In genomic region chr1:200454425-200454824, GRCh38 we compare ENCODE assay signal across 21 cellular contexts. TPM values are rescaled to one million over a fixed set of nuclear protein-coding genes. Genes with fewer than 3 reads are reported as not detected.
DNase-seq lines count a peak whose midpoint lies in the region; ATAC-seq, FAIRE-seq and TF ChIP-seq lines count a peak whose summit lies in the region.
"Had no signal": no experiment of that assay in that cellular context is flagged by ENCODE, and none has a peak within 500 bp of the region (broad histone marks: within the 10 kb centered on the region; RNA-seq: fewer than 3 reads in every experiment).

No MANE protein-coding gene starts in this region.

- TF ChIP-seq POLR2A in K562 (conservative IDR thresholded peaks at IDR 0.05) (no peak), esophagus muscularis mucosa (IDR thresholded peaks at IDR 0.05; ENCODE audit: low read depth) (no peak)

- H4K20me1 ChIP-seq in SK-N-SH (ENCODE audit: insufficient read depth), result no peaks in the 10 kb centered on the region
- no peaks in the 10 kb centered on the region for H4K20me1 ChIP-seq in K562 (replicated peaks; ENCODE audit: control insufficient read depth, insufficient read depth, low read length)
- H4K20me1 ChIP-seq in osteoblast (ENCODE audit: insufficient read depth, low read length), result no peaks in the 10 kb centered on the region
- H4K20me1 ChIP-seq: BLaER1 had no signal

- H3K9me1 ChIP-seq in K562 (ENCODE audit: control insufficient read depth, insufficient read depth, low read length), result no peaks in the 10 kb centered on the region

- WGBS in SK-N-SH (ENCODE audit: low lambda C conversion rate), result 79% methylated on average over 5 of the region's 5 CpGs
- 12% methylated on average over 5 of the region's 5 CpGs for WGBS in K562 (ENCODE audit: insufficient coverage, low coverage, missing lambda C conversion rate)
- WGBS in esophagus muscularis mucosa, result 93% methylated on average over 5 of the region's 5 CpGs

- in situ Hi-C loops in K562 (cut with MboI), result no loop called here

- H3K27me3 ChIP-seq in SK-N-SH (ENCODE audit: insufficient read depth) (no peaks in the 10 kb centered on the region), K562 (ENCODE audit: control insufficient read depth in 2 of 2, insufficient read depth in 2 of 2, low read length in 2 of 2) (peaks cover 0 to 5% of the 10 kb centered on the region in 2 experiments; a peak in 4 of 5 replicates), osteoblast (ENCODE audit: insufficient read depth, low read length) (no peaks in the 10 kb centered on the region), esophagus muscularis mucosa (no peaks in the 10 kb centered on the region)
- no peaks in the 10 kb centered on the region for H3K27me3 ChIP-seq in CD8-positive, alpha-beta memory T cell (ENCODE audit: insufficient read depth, low read length, poor library complexity, severe bottlenecking)
- H3K27me3 ChIP-seq: BLaER1 had no signal

- H3K79me2 ChIP-seq in SK-N-SH (ENCODE audit: insufficient read depth), result no peaks in the 10 kb centered on the region
- no peaks in the 10 kb centered on the region for H3K79me2 ChIP-seq in K562 (ENCODE audit: control insufficient read depth, insufficient read depth, low read length)
- no peaks in the 10 kb centered on the region for H3K79me2 ChIP-seq in osteoblast (ENCODE audit: insufficient read depth, low read length)

- DNase-seq in SK-N-SH, result peak; percentile 21
- DNase-seq in SK-N-DZ (ENCODE audit: low spot score), result peak; percentile 53
- DNase-seq in K562 (ENCODE audit: extremely low read depth in 1 of 4, low spot score in 3 of 4), result peak in 1 of 4 experiments; percentile 23
- DNase-seq in osteoblast (ENCODE audit: insufficient read length, low spot score, missing footprints), result no peak
- no peak for DNase-seq in CD8-positive, alpha-beta memory T cell
- DNase-seq in esophagus muscularis mucosa (ENCODE audit: extremely low spot score), result no peak
- DNase-seq: CD4-positive, CD25-positive, alpha-beta regulatory T cell; DMS153; DMS79 treated with DMSO at 0.1 percent for 48 hours; EL; GM23248; H9 had no signal

- H3K4me2 ChIP-seq in SK-N-SH (no peak overlapping the region), K562 (ENCODE audit: insufficient read depth, low read length) (no peak overlapping the region), osteoblast (ENCODE audit: insufficient read depth, low read length) (no peak overlapping the region)
- H3K4me2 ChIP-seq: BLaER1 had no signal

- no peak overlapping the region for H3K4me3 Mint-ChIP-seq in CD8-positive, alpha-beta memory T cell
- H3K4me3 Mint-ChIP-seq: CD4-positive, CD25-positive, alpha-beta regulatory T cell; H9 had no signal

- H3K36me3 ChIP-seq in SK-N-SH (replicated peaks in 1 of 2; ENCODE audit: control insufficient read depth in 1 of 2, insufficient read depth in 2 of 2, low read length in 1 of 2), result no peaks in the 10 kb centered on the region
- H3K36me3 ChIP-seq in K562 (ENCODE audit: control insufficient read depth, insufficient read depth, low read length), result no peaks in the 10 kb centered on the region
- no peaks in the 10 kb centered on the region for H3K36me3 ChIP-seq in osteoblast (ENCODE audit: insufficient read depth, low read length)
- no peaks in the 10 kb centered on the region for H3K36me3 ChIP-seq in CD8-positive, alpha-beta memory T cell (ENCODE audit: insufficient read depth, low read length)
- no peaks in the 10 kb centered on the region for H3K36me3 ChIP-seq in esophagus muscularis mucosa
- H3K36me3 ChIP-seq: BLaER1 had no signal

- no peak for TF ChIP-seq RAD21 in SK-N-SH (IDR thresholded peaks at IDR 0.05; ENCODE audit: low read length)
- TF ChIP-seq RAD21 in K562 (CRISPR knock-in tag; conservative IDR thresholded peaks at IDR 0.05 in 1 of 2, IDR thresholded peaks at IDR 0.05 in 1 of 2), result no peak

- ATAC-seq in SK-N-SH treated with all-trans-retinoic acid at 6 μM for 48 hours, result no peak
- no peak; the same call in none of the 3 replicates for ATAC-seq in K562
- no peak for ATAC-seq in GM21528 (IDR thresholded peaks at IDR 0.05; ENCODE audit: low FRiP score, unreplicated experiment)
- ATAC-seq: HepG2 had no signal

- no peaks in the 10 kb centered on the region for H3K9me3 ChIP-seq in SK-N-SH
- H3K9me3 ChIP-seq in K562 (replicated peaks; ENCODE audit: control insufficient read depth, insufficient read depth, low read depth, low read length), result no peaks in the 10 kb centered on the region
- H3K9me3 ChIP-seq in osteoblast (ENCODE audit: low read depth, low read length), result no peaks in the 10 kb centered on the region
- no peaks in the 10 kb centered on the region for H3K9me3 ChIP-seq in CD8-positive, alpha-beta memory T cell (ENCODE audit: low read length)
- H3K9me3 ChIP-seq in esophagus muscularis mucosa, result no peaks in the 10 kb centered on the region
- H3K9me3 ChIP-seq: BLaER1 had no signal

- H3K9ac ChIP-seq in SK-N-SH (no peak overlapping the region), K562 (ENCODE audit: insufficient read depth in 1 of 2, low read depth in 2 of 2, low read length in 2 of 2) (no peak overlapping the region; a peak in 1 of 4 replicates)
- H3K9ac ChIP-seq: BLaER1, GM23248 had no signal

- H3K9me3 Mint-ChIP-seq in CD8-positive, alpha-beta memory T cell, result no peaks in the 10 kb centered on the region
- H3K9me3 Mint-ChIP-seq: CD4-positive, CD25-positive, alpha-beta regulatory T cell; H9 had no signal

- POLR2A ChIA-PET in SK-N-SH (lab: Yijun Ruan, JAX) (no interaction called here), K562 (lab: Yijun Ruan, JAX) (interaction anchor here (0.9 kb wide), 1 partner anchor 27 kb away, joined by 6 read pairs; no protein-coding TSS in a partner anchor)
- POLR2A ChIA-PET in CD8-positive, alpha-beta memory T cell (lab: Charles Lee), result no interaction called here

- no peaks in the 10 kb centered on the region for H3K4me1 Mint-ChIP-seq in CD8-positive, alpha-beta memory T cell

- H2AFZ ChIP-seq in SK-N-SH (ENCODE audit: low read depth), result no peak overlapping the region
- H2AFZ ChIP-seq in K562 (ENCODE audit: low read depth, low read length), result no peak overlapping the region
- H2AFZ ChIP-seq in osteoblast (ENCODE audit: low read length), result peak overlapping the region; percentile 0
- H2AFZ ChIP-seq: GM23248 had no signal

- intact Hi-C loops in K562 (cut with micrococcal nuclease), result no loop called here
- intact Hi-C loops in esophagus muscularis mucosa (cut with DNase I), result no loop called here

- no peak overlapping the region for H3K27ac Mint-ChIP-seq in CD8-positive, alpha-beta memory T cell
- H3K27ac Mint-ChIP-seq: CD4-positive, CD25-positive, alpha-beta regulatory T cell had no signal

- BruUV-seq in K562 (replicated peaks; lab: Mats Ljungman, UMichigan), result no TSS peak

- TF ChIP-seq CTCF in SK-N-SH (IDR thresholded peaks at IDR 0.05) (no peak), K562 (IDR thresholded peaks at IDR 0.05 in 2 of 3, conservative IDR thresholded peaks at IDR 0.05 in 1 of 3; ENCODE audit: insufficient read depth in 2 of 3, low read depth in 1 of 3, low read length in 3 of 3) (no peak), osteoblast (IDR thresholded peaks at IDR 0.05; ENCODE audit: extremely low read depth, low read depth, low read length) (no peak), esophagus muscularis mucosa (IDR thresholded peaks at IDR 0.05) (no peak)

- CTCF ChIA-PET in SK-N-SH (lab: Yijun Ruan, JAX) (interaction anchor here (1.1 kb wide), 1 partner anchor 34 kb away, joined by 3 read pairs; no protein-coding TSS in a partner anchor), K562 (lab: Yijun Ruan, JAX; ENCODE audit: low intra/inter-chr PET ratio) (interaction anchor here (0.6 kb wide), 1 partner anchor 81 kb away, joined by 3 read pairs; no protein-coding TSS in a partner anchor)
- CTCF ChIA-PET in CD8-positive, alpha-beta memory T cell (lab: Charles Lee), result no interaction called here

- peaks cover 0 to 4% of the 10 kb centered on the region in 2 experiments; a peak in 1 of 4 replicates for H3K4me1 ChIP-seq in SK-N-SH (ENCODE audit: control insufficient read depth in 1 of 2, insufficient read depth in 2 of 2, low read depth in 1 of 2, low read length in 1 of 2)
- H3K4me1 ChIP-seq in K562 (replicated peaks in 1 of 2; ENCODE audit: control insufficient read depth in 2 of 2, insufficient read depth in 2 of 2, low read length in 2 of 2), result peaks cover 4 to 5% of the 10 kb centered on the region in 2 experiments; a peak in 2 of 5 replicates
- H3K4me1 ChIP-seq in osteoblast (ENCODE audit: insufficient read depth, low read length), result peaks cover 3% of the 10 kb centered on the region
- H3K4me1 ChIP-seq in CD8-positive, alpha-beta memory T cell (ENCODE audit: insufficient read depth, low read length), result no peaks in the 10 kb centered on the region
- no peaks in the 10 kb centered on the region for H3K4me1 ChIP-seq in esophagus muscularis mucosa
- H3K4me1 ChIP-seq: BLaER1 had no signal

- peaks cover 0 to 3% of the 10 kb centered on the region in 2 donors for H3K27me3 Mint-ChIP-seq in CD8-positive, alpha-beta memory T cell
- H3K27me3 Mint-ChIP-seq: CD4-positive, CD25-positive, alpha-beta regulatory T cell had no signal

- FAIRE-seq in K562 (lab: Jason Lieb, UNC), result no peak
- FAIRE-seq: D721Med, G401.6, GM19239, HepG2, HTR-8/SVneo had no signal

- no peaks in the 10 kb centered on the region for H3F3A ChIP-seq in SK-N-SH (replicated peaks; ENCODE audit: insufficient read depth)

- no peaks in the 10 kb centered on the region for H3K36me3 Mint-ChIP-seq in CD8-positive, alpha-beta memory T cell
- H3K36me3 Mint-ChIP-seq: CD4-positive, CD25-positive, alpha-beta regulatory T cell had no signal

- H3K4me3 ChIP-seq in SK-N-SH (ENCODE audit: low read depth in 2 of 2, low read length in 1 of 2) (no peak overlapping the region), K562 (no peak overlapping the region), osteoblast (ENCODE audit: insufficient read depth, low read length) (no peak overlapping the region), esophagus muscularis mucosa (no peak overlapping the region)
- H3K4me3 ChIP-seq in CD8-positive, alpha-beta memory T cell (ENCODE audit: low read length), result no peak overlapping the region
- H3K4me3 ChIP-seq: BLaER1, GM23248 had no signal

- TF ChIP-seq EP300 in SK-N-SH (IDR thresholded peaks at IDR 0.05; ENCODE audit: borderline replicate concordance in 1 of 2, low read depth in 1 of 2, low read length in 1 of 2), result no peak
- no peak for TF ChIP-seq EP300 in K562 (IDR thresholded peaks at IDR 0.05; ENCODE audit: low read length)
- TF ChIP-seq EP300 in esophagus muscularis mucosa (IDR thresholded peaks at IDR 0.05), result no peak

- no peaks in the 10 kb centered on the region for H3K9me2 ChIP-seq in SK-N-SH

- H3K27ac ChIP-seq in SK-N-SH (ENCODE audit: low read depth in 2 of 2, low read length in 1 of 2), result no peak overlapping the region
- no peak overlapping the region for H3K27ac ChIP-seq in K562 (ENCODE audit: extremely low read depth, low read depth, low read length)
- no peak overlapping the region for H3K27ac ChIP-seq in osteoblast (ENCODE audit: low read depth, low read length)
- no peak overlapping the region for H3K27ac ChIP-seq in CD8-positive, alpha-beta memory T cell (ENCODE audit: low read depth, low read length)
- no peak overlapping the region for H3K27ac ChIP-seq in esophagus muscularis mucosa (replicated peaks in 1 of 4)
- H3K27ac ChIP-seq: 22Rv1, BLaER1, GM23248 had no signal

RNA-seq across cellular contexts. Expression of gene ZNF281, which starts 44.6 kb away (rescaled TPM):
- polyA plus RNA-seq in SK-N-SH (2012; rRNA removed) (3.0 and 3.8 TPM in 2 replicates), K562 (2011; rRNA removed) (11.5 and 13.4 TPM in 2 replicates), K562 (2014; fragmentation: Illumina TruSeq; extraction: Trizol) (18.3 and 20.2 TPM in 2 replicates), K562 (2014; fragmentation: Nextera tagmentation; extraction: Ambion mirVana) (10 to 100 TPM in 1 of 2 experiments, 1 to 10 TPM in 1; 9.6 to 12.8 TPM), K562 (2014; rRNA removed) (11.3 and 12.0 TPM in 2 replicates)
- 3.8 and 4.3 TPM in 2 replicates for polyA plus RNA-seq in SK-N-SH (2012; cell fraction: cytosol; rRNA removed)
- polyA plus RNA-seq in SK-N-SH (2012; cell fraction: nucleus; rRNA removed), result 2.4 and 5.1 TPM in 2 replicates
- polyA plus RNA-seq in SK-N-DZ (2014; cell fraction: cytosol; rRNA removed), result 14.8 and 15.3 TPM in 2 replicates
- polyA plus RNA-seq in SK-N-DZ (2014; cell fraction: nucleus; rRNA removed), result 12.2 and 13.3 TPM in 2 replicates
- total RNA-seq in K562 (2011; cell fraction: chromatin; rRNA removed; ENCODE audit: low replicate concordance), result 10.0 and 29.7 TPM in 2 replicates
- 6.0 and 8.4 TPM in 2 replicates for total RNA-seq in K562 (2011; cell fraction: nucleolus; rRNA removed)
- 13.1 and 14.9 TPM in 2 replicates for total RNA-seq in K562 (2011; cell fraction: nucleoplasm; rRNA removed)
- total RNA-seq in K562 (2014; rRNA removed) (16.5 and 21.5 TPM in 2 replicates), K562 (2014; rRNA removed; fragmentation: Illumina TruSeq; extraction: Trizol) (21.2 and 22.5 TPM in 2 replicates), K562 (2015; rRNA removed; fragmentation: Illumina TruSeq; extraction: Trizol) (24.3 and 24.9 TPM in 2 replicates), K562 (2021) (21.0 and 22.7 TPM in 2 replicates), osteoblast (37.7 and 45.6 TPM in 2 replicates), esophagus muscularis mucosa (10 to 100 TPM; 10.4 to 14.1 (median 12.4) TPM)
- polyA plus RNA-seq in K562 (2011; cell fraction: cytosol; rRNA removed), result 3.6 and 5.6 TPM in 2 replicates
- 9.8 and 10.1 TPM in 2 replicates for polyA plus RNA-seq in K562 (2011; cell fraction: nucleus; rRNA removed)
- polyA plus RNA-seq in K562 (2012), result 10.6 and 11.8 TPM in 2 replicates
- polyA minus RNA-seq in K562 (2011; rRNA and poly(A)+ RNA removed), result 23.6 and 26.4 TPM in 2 replicates
- polyA minus RNA-seq in K562 (2011; cell fraction: cytosol; rRNA and poly(A)+ RNA removed), result 11.1 and 11.2 TPM in 2 replicates
- polyA minus RNA-seq in K562 (2011; cell fraction: nucleus; rRNA and poly(A)+ RNA removed), result 9.3 and 18.7 TPM in 2 replicates
- total RNA-seq in CD8-positive, alpha-beta memory T cell, result 10 to 100 TPM; 19.1 to 19.5 TPM
- 32.1 TPM for polyA plus RNA-seq in CD8-positive, alpha-beta memory T cell

Comparison
In these comparisons a context has a peak if more than half of its experiments do, and no peak if none do; other contexts are left out.
1. DNase-seq: peak in SK-N-SH (single experiment) and SK-N-DZ (single experiment); none in osteoblast (single experiment), CD8-positive, alpha-beta memory T cell (0 of 5) and esophagus muscularis mucosa (single experiment).
2. Of the 27 proteins assayed by ChIP-seq in both K562 and SK-N-SH: peak only in K562: none; only in SK-N-SH: GATA2; in both: none; in neither: 25; mixed calls (peak in some experiments, not most) for 1.